In the genomic region with DNA sequence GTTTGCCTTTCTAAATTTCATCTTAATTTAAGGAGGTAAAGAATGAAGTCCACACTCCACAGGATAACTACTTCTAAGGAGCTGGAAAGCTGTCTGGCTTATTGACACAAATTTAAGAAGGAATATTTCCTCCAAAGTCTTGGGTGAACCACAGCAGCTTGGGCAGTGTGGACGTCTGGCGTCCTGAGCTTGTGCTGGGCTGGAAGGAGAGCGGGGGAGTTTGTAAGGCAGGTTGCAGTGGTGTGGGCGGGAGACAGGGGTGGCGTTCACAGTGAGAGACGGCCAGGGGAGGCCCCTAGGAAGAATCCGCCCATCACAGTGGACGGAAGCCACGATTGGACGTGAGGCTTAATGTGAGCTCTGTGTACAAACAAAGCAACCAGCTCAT, we compare ENCODE assay signal across 11 cellular contexts. TPM values are rescaled to one million over a fixed set of nuclear protein-coding genes. Genes with fewer than 3 reads are reported as not detected.
DNase-seq lines count a peak whose midpoint lies in the region; ATAC-seq and TF ChIP-seq lines count a peak whose summit lies in the region.
"Had no signal": no experiment of that assay in that cellular context is flagged by ENCODE, and none has a peak within 500 bp of the region (broad histone marks: within the 10 kb centered on the region; RNA-seq: fewer than 3 reads in every experiment).

No MANE protein-coding gene starts in this region.

- H2AFZ ChIP-seq in neural progenitor cell (replicated peaks): peak overlapping the region; percentile 63

- DNase-seq in COR-L47 (lab: John Stamatoyannopoulos, UW) (peak; percentile 14), SK-MEL-5 (ENCODE audit: low read depth, low spot score) (peak; percentile 26), fibroblast of peridontal ligament (ENCODE audit: extremely low read depth) (peak; percentile 11), neural progenitor cell (ENCODE audit: low spot score) (peak; percentile 57), Ammon's horn (ENCODE audit: low spot score) (no peak), posterior vena cava (ENCODE audit: low spot score) (no peak), SHP77 treated with DMSO at 0.1 percent for 48 hours (lab: John Stamatoyannopoulos, UW) (no peak)
- DNase-seq: CD4-positive, alpha-beta T cell; glutamatergic neuron; stimulated activated CD4-positive, alpha-beta T cell treated with anti-CD3 and anti-CD28 coated beads, Interleukin-1b, Interleukin-23, amount 100 ng/mL, for 48 hours had no signal

- peaks cover 14% of the 10 kb centered on the region for H3K36me3 Mint-ChIP-seq in neural progenitor cell

- H3F3A ChIP-seq in neural progenitor cell (ENCODE audit: low read depth): peaks cover 6% of the 10 kb centered on the region

- H3K79me2 ChIP-seq in neural progenitor cell (ENCODE audit: low read depth): no peaks in the 10 kb centered on the region

- H3K36me3 ChIP-seq in neural progenitor cell: no peaks in the 10 kb centered on the region

- no peaks in the 10 kb centered on the region for H3K9me3 Mint-ChIP-seq in neural progenitor cell
- H3K9me3 Mint-ChIP-seq: CD4-positive, alpha-beta T cell had no signal

- H3K27ac ChIP-seq in neural progenitor cell: no peak overlapping the region

- peaks cover 9% of the 10 kb centered on the region for H3K4me1 ChIP-seq in neural progenitor cell

- in situ Hi-C loops in SK-MEL-5 (cut with HindIII; ENCODE audit: low pct_unique_long_range_greater_than_20kb, low sequenced_read_pairs): no loop called here

- intact Hi-C loops in posterior vena cava (cut with DNase I): no loop called here

- no peaks in the 10 kb centered on the region for H3K27me3 ChIP-seq in neural progenitor cell

- no peak overlapping the region for H3K9ac ChIP-seq in neural progenitor cell

- H3K4me3 Mint-ChIP-seq in neural progenitor cell: no peak overlapping the region
- H3K4me3 Mint-ChIP-seq: CD4-positive, alpha-beta T cell had no signal

- H4K20me1 ChIP-seq in neural progenitor cell (ENCODE audit: low read depth): no peaks in the 10 kb centered on the region

- no peaks in the 10 kb centered on the region for H3K9me3 ChIP-seq in neural progenitor cell (ENCODE audit: low read depth)

- H3K4me2 ChIP-seq in neural progenitor cell: no peak overlapping the region

- ATAC-seq in HG03139 (IDR thresholded peaks at IDR 0.05; ENCODE audit: unreplicated experiment): no peak

- no peak overlapping the region for H3K4me3 ChIP-seq in neural progenitor cell

- H3K4me1 Mint-ChIP-seq in neural progenitor cell: peaks cover 43% of the 10 kb centered on the region

- H3K27me3 Mint-ChIP-seq in neural progenitor cell (ENCODE audit: insufficient read depth, low read depth): peaks cover 3% of the 10 kb centered on the region
- H3K27me3 Mint-ChIP-seq: CD4-positive, alpha-beta T cell had no signal

- no peak for TF ChIP-seq CTCF in neural progenitor cell (IDR thresholded peaks at IDR 0.05)

- no peak overlapping the region for H3K27ac Mint-ChIP-seq in neural progenitor cell
- H3K27ac Mint-ChIP-seq: CD4-positive, alpha-beta T cell had no signal

RNA-seq across cellular contexts. Expression of a gene that starts 25.7 kb away (rescaled TPM):
- total RNA-seq in SK-MEL-5 (2014; rRNA removed; shearing (Covaris generic)): 63.4 and 68.1 TPM in 2 replicates
- polyA plus RNA-seq in SK-MEL-5 (2015; cell fraction: cytosol; rRNA removed): 59.8 and 67.8 TPM in 2 replicates
- 18.0 and 20.8 TPM in 2 replicates for polyA plus RNA-seq in SK-MEL-5 (2015; cell fraction: nucleus; rRNA removed)
- 19.0 and 29.3 TPM in 2 replicates for total RNA-seq in neural progenitor cell (ENCODE audit: low replicate concordance)
- total RNA-seq in posterior vena cava: 10 to 100 TPM; 29.5 to 43.2 TPM

Comparison
In these comparisons a context has a peak if more than half of its experiments do, and no peak if none do; other contexts are left out.
1. DNase-seq: peak in COR-L47 (single experiment), SK-MEL-5 (single experiment), fibroblast of peridontal ligament (single experiment) and neural progenitor cell (single experiment); none in Ammon's horn (single experiment), posterior vena cava (single experiment) and SHP77 treated with DMSO at 0.1 percent for 48 hours (single experiment).